ENCODE assay signal across 8 cellular contexts in the genomic region with DNA sequence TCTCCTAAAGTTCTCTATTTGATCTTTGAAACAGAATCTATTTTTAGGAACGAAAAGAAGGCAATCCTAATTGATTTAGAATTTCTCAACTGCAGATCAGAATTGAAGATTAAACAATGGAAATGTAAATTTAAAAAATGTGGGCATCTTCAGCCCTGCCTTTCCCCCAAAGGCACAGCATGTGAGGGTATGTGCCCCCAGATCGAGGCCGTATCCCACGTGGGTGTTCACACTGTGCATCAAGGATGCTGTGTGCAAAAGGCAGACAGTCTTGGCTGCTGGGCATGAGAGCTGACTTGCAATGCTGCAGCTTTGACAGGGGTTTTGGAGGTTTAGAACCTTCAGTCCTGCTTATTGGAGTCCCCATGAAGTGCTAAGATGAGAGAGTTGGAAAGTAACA.
"Had no signal": no experiment of that assay in that cellular context is flagged by ENCODE, and none has a peak within 500 bp of the region (broad histone marks: within the 10 kb centered on the region; RNA-seq: fewer than 3 reads in every experiment).

No MANE protein-coding gene starts in this region.

- H3K9ac ChIP-seq: GM23248 had no signal

- H3K4me3 ChIP-seq: GM23248, HAP-1 had no signal

- H3K4me1 ChIP-seq: HAP-1 had no signal

- FAIRE-seq: HepG2 had no signal

- DNase-seq: GM23248, GOT3, H7, HFFc6 had no signal

- H2AFZ ChIP-seq: GM23248 had no signal

- H3K27ac ChIP-seq: GM23248, HL-60 had no signal

- H3K9me3 ChIP-seq: HAP-1 had no signal

- H3K36me3 ChIP-seq: HAP-1 had no signal

- ATAC-seq: HCT116, HepG2 had no signal
